8 cellular contexts compared by ENCODE assay signal in genomic region chr1:58249729-58250586, GRCh38.
DNase-seq lines count a peak whose midpoint lies in the region; ATAC-seq and TF ChIP-seq lines count a peak whose summit lies in the region.

No MANE protein-coding gene starts in this region.

- H3K9me3 Mint-ChIP-seq in mesothelial cell of epicardium, result no peaks in the 10 kb centered on the region

- ATAC-seq in GM21367 (IDR thresholded peaks at IDR 0.05; ENCODE audit: unreplicated experiment) (peak; percentile 67), Panc1 (peak; percentile 71), GM21619 (IDR thresholded peaks at IDR 0.05; ENCODE audit: unreplicated experiment) (no peak)

- peak; percentile 40 for DNase-seq in AG10803 (ENCODE audit: low read depth)
- no peak for DNase-seq in Panc1 (ENCODE audit: low read depth, low spot score)
- DNase-seq in epithelial cell of esophagus (ENCODE audit: low read depth), result peak; percentile 55
- DNase-seq in mesothelial cell of epicardium (ENCODE audit: low spot score in 2 of 2, unreplicated experiment in 2 of 2), result peak in 1 of 2 experiments; percentile 50
- DNase-seq in vagina (ENCODE audit: extremely low spot score in 2 of 2), result peak in 1 of 2 donors; percentile 72
- no peak for DNase-seq in NAMALWA (ENCODE audit: low spot score)

- peaks cover 87% of the 10 kb centered on the region for H3K27me3 Mint-ChIP-seq in mesothelial cell of epicardium (ENCODE audit: low read depth)

- POLR2A ChIA-PET in Panc1 (lab: Charles Lee), result no interaction called here

- peaks cover 13% of the 10 kb centered on the region for H3K27me3 ChIP-seq in Panc1 (ENCODE audit: control insufficient read depth, insufficient read depth, low read length)
- H3K27me3 ChIP-seq in vagina, result no peaks in the 10 kb centered on the region

- H3K4me1 ChIP-seq in Panc1 (ENCODE audit: control insufficient read depth, insufficient read depth, low read length) (no peaks in the 10 kb centered on the region), vagina (peaks cover 19% of the 10 kb centered on the region)

- H3K27ac Mint-ChIP-seq in mesothelial cell of epicardium, result no peak overlapping the region

- H3K27ac ChIP-seq in Panc1 (ENCODE audit: low read length) (no peak overlapping the region), vagina (no peak overlapping the region)

- TF ChIP-seq CTCF in AG10803 (conservative IDR thresholded peaks at IDR 0.05; ENCODE audit: low read length), result no peak
- no peak for TF ChIP-seq CTCF in Panc1 (IDR thresholded peaks at IDR 0.05)
- no peak for TF ChIP-seq CTCF in epithelial cell of esophagus (IDR thresholded peaks at IDR 0.05; ENCODE audit: insufficient read depth, low read depth, low read length, missing control alignments)
- no peak for TF ChIP-seq CTCF in mesothelial cell of epicardium (IDR thresholded peaks at IDR 0.05; ENCODE audit: unreplicated experiment)
- no peak for TF ChIP-seq CTCF in vagina (IDR thresholded peaks at IDR 0.05)

- H3K4me3 ChIP-seq in AG10803 (ENCODE audit: low read length) (peak overlapping the region; percentile 43), Panc1 (ENCODE audit: low read depth in 2 of 2, low read length in 2 of 2) (peak overlapping the region in 1 of 2 experiments; percentile 13; a peak in 1 of 4 replicates), epithelial cell of esophagus (ENCODE audit: low read length) (no peak overlapping the region), vagina (peak overlapping the region; percentile 41 to 48)

- intact Hi-C loops in Panc1 (cut with micrococcal nuclease; ENCODE audit: unreplicated experiment) (no loop called here), vagina (cut with DNase I) (no loop called here)

- in situ Hi-C loops in Panc1 (cut with HindIII; ENCODE audit: low pct_unique_long_range_greater_than_20kb, low sequenced_read_pairs), result no loop called here

- no peaks in the 10 kb centered on the region for H3K9me3 ChIP-seq in Panc1 (ENCODE audit: control insufficient read depth, insufficient read depth, low read depth, low read length)
- no peaks in the 10 kb centered on the region for H3K9me3 ChIP-seq in vagina

- peaks cover 11% of the 10 kb centered on the region for H3K4me1 Mint-ChIP-seq in mesothelial cell of epicardium

- H3K4me3 Mint-ChIP-seq in mesothelial cell of epicardium, result peak overlapping the region; percentile 70

- H3K36me3 ChIP-seq in Panc1 (ENCODE audit: control insufficient read depth, insufficient read depth, low read length) (no peaks in the 10 kb centered on the region), vagina (no peaks in the 10 kb centered on the region)

- CTCF ChIA-PET in Panc1 (lab: Charles Lee), result interaction anchor here (0.7 kb wide), 1 partner anchor 829 kb away, joined by 16 read pairs; no protein-coding TSS in a partner anchor

- TF ChIP-seq POLR2A in vagina (IDR thresholded peaks at IDR 0.05), result no peak

- H3K36me3 Mint-ChIP-seq in mesothelial cell of epicardium, result no peaks in the 10 kb centered on the region

- BruUV-seq in Panc1 (replicated peaks; lab: Mats Ljungman, UMichigan), result no TSS peak

Comparison
In these comparisons a context has a peak if more than half of its experiments do, and no peak if none do; other contexts are left out.
1. DNase-seq: peak in AG10803 (single experiment) and epithelial cell of esophagus (single experiment); none in Panc1 (single experiment) and NAMALWA (single experiment).